In genomic region chr15:58453931-58454793, GRCh38 we compare ENCODE assay signal across 11 cellular contexts. TPM values are rescaled to one million over a fixed set of nuclear protein-coding genes. Genes with fewer than 3 reads are reported as not detected.
DNase-seq lines count a peak whose midpoint lies in the region; ATAC-seq and TF ChIP-seq lines count a peak whose summit lies in the region.
"Had no signal": no experiment of that assay in that cellular context is flagged by ENCODE, and none has a peak within 500 bp of the region (broad histone marks: within the 10 kb centered on the region; RNA-seq: fewer than 3 reads in every experiment).

No MANE protein-coding gene starts in this region.

- no peaks in the 10 kb centered on the region for H3K9me3 ChIP-seq in SJCRH30 (replicated peaks)
- H3K9me3 ChIP-seq in right atrium auricular region = no peaks in the 10 kb centered on the region
- H3K9me3 ChIP-seq: Caco-2 had no signal

- H3K36me3 ChIP-seq in SJCRH30 (no peaks in the 10 kb centered on the region), right atrium auricular region (no peaks in the 10 kb centered on the region)

- ATAC-seq in GM21576 (IDR thresholded peaks at IDR 0.05; ENCODE audit: unreplicated experiment) (peak; percentile 51), GM19455 (IDR thresholded peaks at IDR 0.05; ENCODE audit: unreplicated experiment) (no peak), foreskin keratinocyte (no peak)
- ATAC-seq: HCT116 had no signal

- intact Hi-C loops in dorsolateral prefrontal cortex (cut with DNase I) = loop anchor here in 1 of 2 donors (10.0 kb wide), 1 partner anchor 61 kb away; no protein-coding TSS in a partner anchor

- TF ChIP-seq CTCF in fibroblast of mammary gland (conservative IDR thresholded peaks at IDR 0.05; ENCODE audit: control insufficient read depth, insufficient read depth, low read depth, low read length) (no peak), foreskin keratinocyte (conservative IDR thresholded peaks at IDR 0.05) (no peak), dorsolateral prefrontal cortex (IDR thresholded peaks at IDR 0.05 in 54 of 56, conservative IDR thresholded peaks at IDR 0.05 in 2 of 56; ENCODE audit: low read depth in 1 of 56, partially characterized antibody in 56 of 56) (no peak), right atrium auricular region (IDR thresholded peaks at IDR 0.05) (no peak)

- H3K4me1 ChIP-seq in SJCRH30 (peaks cover 75% of the 10 kb centered on the region), foreskin keratinocyte (peaks cover 11% of the 10 kb centered on the region), right atrium auricular region (peaks cover 0 to 19% of the 10 kb centered on the region in 2 donors)

- H3K27me3 ChIP-seq in SJCRH30 = no peaks in the 10 kb centered on the region
- H3K27me3 ChIP-seq in foreskin keratinocyte = no peaks in the 10 kb centered on the region
- no peaks in the 10 kb centered on the region for H3K27me3 ChIP-seq in dorsolateral prefrontal cortex
- H3K27me3 ChIP-seq in right atrium auricular region = no peaks in the 10 kb centered on the region

- H3K4me3 ChIP-seq in SJCRH30 (no peak overlapping the region), fibroblast of mammary gland (ENCODE audit: control insufficient read depth, low read depth, low read length) (no peak overlapping the region), dorsolateral prefrontal cortex (no peak overlapping the region), right atrium auricular region (no peak overlapping the region)

- DNase-seq in Daoy (ENCODE audit: low read depth) = peak; percentile 52
- peak; percentile 98 to 99 for DNase-seq in SJCRH30
- DNase-seq in fibroblast of mammary gland (ENCODE audit: low read depth) = peak; percentile 45
- no peak for DNase-seq in foreskin keratinocyte
- DNase-seq in dorsolateral prefrontal cortex = no peak
- DNase-seq in right atrium auricular region (ENCODE audit: low spot score) = no peak
- DNase-seq: Caco-2, NCI-H1694 had no signal

- H3K27ac ChIP-seq in SJCRH30 (peak overlapping the region; percentile 99), foreskin keratinocyte (no peak overlapping the region), dorsolateral prefrontal cortex (no peak overlapping the region), right atrium auricular region (no peak overlapping the region)

RNA-seq across cellular contexts. Expression of gene LIPC, which starts 22.4 kb away (rescaled TPM):
- 0.74 and 1.5 TPM in 2 replicates for total RNA-seq in Daoy (2014; rRNA removed; shearing (Covaris generic))
- total RNA-seq in SJCRH30 (2014; rRNA removed; shearing (Covaris generic)) = 0.35 and 1.2 TPM in 2 replicates
- total RNA-seq in foreskin keratinocyte (not detected in 2 replicates), dorsolateral prefrontal cortex (1 to 10 TPM in 100 of 120 experiments, under 1 TPM in 20; 0.46 to 4.2 (median 1.7) TPM), right atrium auricular region (under 1 TPM; 0.52 to 0.59 TPM)
- polyA plus RNA-seq in foreskin keratinocyte = not detected in 2 replicates

Comparison
In these comparisons a context has a peak if more than half of its experiments do, and no peak if none do; other contexts are left out.
1. DNase-seq: peak in Daoy (single experiment), SJCRH30 (2 of 2) and fibroblast of mammary gland (single experiment); none in foreskin keratinocyte (0 of 2), dorsolateral prefrontal cortex (0 of 10) and right atrium auricular region (single experiment).